ENCODE assay signal across 24 cellular contexts in the genomic region with DNA sequence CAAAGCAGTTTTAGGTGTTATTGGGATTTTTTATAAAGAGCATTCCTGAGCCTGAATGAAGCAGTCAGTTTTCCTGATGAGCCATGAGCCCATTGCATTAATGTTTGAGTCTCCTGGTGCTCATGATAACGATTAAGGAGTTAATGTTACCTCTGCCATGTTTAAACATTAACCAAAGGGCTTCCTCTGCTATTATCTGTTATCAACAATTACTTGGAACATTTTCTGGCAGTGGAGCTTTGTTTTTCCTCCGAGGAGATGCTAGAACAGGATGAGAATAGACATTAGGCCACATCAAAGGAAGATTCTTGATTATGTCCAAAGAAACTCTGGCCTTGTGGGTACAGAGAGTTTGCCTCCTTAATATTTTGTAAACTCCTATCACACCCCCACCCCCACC.
"Had no signal": no experiment of that assay in that cellular context is flagged by ENCODE, and none has a peak within 500 bp of the region (broad histone marks: within the 10 kb centered on the region; RNA-seq: fewer than 3 reads in every experiment).

No MANE protein-coding gene starts in this region.

- H3K27ac ChIP-seq: adrenal gland, colonic mucosa, epithelial cell of prostate, heart left ventricle, left ventricle myocardium inferior, spleen, uterus had no signal

- H3K36me3 ChIP-seq: adrenal gland, colonic mucosa, heart left ventricle, left ventricle myocardium inferior, spleen, uterus had no signal

- ATAC-seq: activated CD8-positive, alpha-beta T cell treated with anti-CD3 and anti-CD28 coated beads, Interleukin-2, amount 10 ng/mL, durations not matched to agents 7 days and 5 days; heart left ventricle; mucosa of descending colon had no signal

- H3K9me3 ChIP-seq: adrenal gland, colonic mucosa, heart left ventricle, left ventricle myocardium inferior, mucosa of descending colon, spleen, testis, uterus had no signal

- H3K4me1 ChIP-seq: colonic mucosa, uterus had no signal

- DNase-seq: activated CD4-positive, alpha-beta T cell treated with anti-CD3 and anti-CD28 coated beads for 1 hour; activated CD4-positive, alpha-beta T cell treated with anti-CD3 and anti-CD28 coated beads, Interleukin-2, amount 50 U/mL, for 1 hour; activated CD8-positive, alpha-beta T cell treated with anti-CD3 and anti-CD28 coated beads, Interleukin-2, amount 10 ng/mL, durations not matched to agents 7 days and 5 days; activated naive CD4-positive, alpha-beta T cell; activated T-cell treated with anti-CD3 and anti-CD28 coated beads, Interleukin-2, amount 50 U/mL, for 1 hour; adrenal gland; colonic mucosa; dorsolateral prefrontal cortex; heart left ventricle; left ventricle myocardium inferior; mucosa of descending colon; occipital lobe; retina; spleen; stimulated activated CD4-positive, alpha-beta T cell treated with anti-CD3 and anti-CD28 coated beads, Interleukin-4, amount 100 ng/mL, for 1 hour; stimulated activated naive CD4-positive, alpha-beta T cell; T-helper 1 cell; testis; trophoblast cell; uterus had no signal

- FAIRE-seq: bronchial epithelial cell, keratinocyte, TTC549 had no signal

- H3K27me3 ChIP-seq: adrenal gland, colonic mucosa, dorsolateral prefrontal cortex, heart left ventricle, testis, uterus had no signal

- H3K4me3 ChIP-seq: adrenal gland, colonic mucosa, dorsolateral prefrontal cortex, heart left ventricle, left ventricle myocardium inferior, mucosa of descending colon, spleen, testis, uterus had no signal
